In the genomic region with DNA sequence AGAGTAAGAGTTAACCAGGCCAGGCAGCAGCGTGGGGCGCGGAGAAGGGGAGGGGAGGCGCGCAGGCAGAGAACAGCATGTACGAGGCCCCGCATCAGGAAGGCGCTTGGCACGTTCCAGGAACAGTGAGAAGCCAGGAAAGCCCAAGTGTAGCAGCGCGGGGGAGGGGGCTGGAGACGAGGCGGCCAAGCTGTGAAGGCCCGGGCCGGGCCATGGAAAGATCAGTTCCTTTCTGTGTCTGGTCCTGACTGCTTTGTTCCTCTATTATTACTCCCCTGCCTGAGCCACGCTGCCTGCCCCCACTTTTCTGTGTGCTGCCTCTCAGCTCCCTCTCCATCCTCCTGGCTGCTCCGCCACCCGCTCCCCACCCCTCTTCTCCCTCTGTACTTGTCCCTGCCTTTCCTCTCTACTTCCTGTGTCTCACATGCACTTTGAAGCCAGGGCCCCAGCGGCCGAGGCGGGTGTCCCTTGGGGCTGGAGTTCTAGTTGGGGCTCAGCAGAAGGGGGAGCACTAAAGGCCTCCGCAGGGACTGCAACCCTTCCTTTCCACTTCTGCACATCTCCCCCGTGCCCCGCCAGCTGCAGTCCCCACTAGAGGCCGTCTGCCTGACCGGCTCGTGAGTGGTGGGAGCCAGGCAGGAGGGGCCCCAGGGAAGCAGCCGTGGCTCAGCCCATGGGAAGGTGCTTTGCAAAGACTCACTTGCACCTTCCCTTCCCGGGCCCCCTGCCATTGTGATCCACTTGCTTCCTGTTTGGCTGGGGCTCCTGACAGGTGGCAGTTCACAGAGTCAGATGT, we compare ENCODE assay signal across 8 cellular contexts.
A peak's percentile ranks its signal among the peaks of the same experiment; 100 is the strongest.
DNase-seq lines count a peak whose midpoint lies in the region; ATAC-seq and TF ChIP-seq lines count a peak whose summit lies in the region.

No MANE protein-coding gene starts in this region.

- H3K4me1 ChIP-seq in OCI-LY7 (ENCODE audit: insufficient read depth, low read length, poor library complexity, severe bottlenecking): no peaks in the 10 kb centered on the region

- H3K9me3 ChIP-seq in OCI-LY7 (ENCODE audit: low read length): no peaks in the 10 kb centered on the region

- POLR2A ChIA-PET in OCI-LY7 (lab: Charles Lee): interaction anchor here (0.7 kb wide), 1 partner anchor 557 kb away, joined by 3 read pairs; no protein-coding TSS in a partner anchor

- H3K9me2 ChIP-seq in OCI-LY7 (ENCODE audit: insufficient read depth, low read length): no peaks in the 10 kb centered on the region

- no peak overlapping the region for H3K4me2 ChIP-seq in OCI-LY7 (ENCODE audit: low read length)

- no peak overlapping the region for H2AFZ ChIP-seq in OCI-LY7 (ENCODE audit: low read length)

- CTCF ChIA-PET in OCI-LY7 (lab: Charles Lee; ENCODE audit: unreplicated experiment): no interaction called here

- no peaks in the 10 kb centered on the region for H3K36me3 ChIP-seq in OCI-LY7 (ENCODE audit: insufficient read depth, low read length)

- no TSS peak for BruUV-seq in OCI-LY7 (replicated peaks; lab: Mats Ljungman, UMichigan)

- no peak overlapping the region for H3K27ac ChIP-seq in OCI-LY7 (ENCODE audit: low read depth, low read length, poor library complexity, severe bottlenecking)

- H3K4me3 ChIP-seq in astrocyte of the spinal cord (ENCODE audit: low read depth, low read length): no peak overlapping the region
- H3K4me3 ChIP-seq in OCI-LY7 (ENCODE audit: low read depth, low read length, poor library complexity, severe bottlenecking): no peak overlapping the region

- no peaks in the 10 kb centered on the region for H4K20me1 ChIP-seq in OCI-LY7 (ENCODE audit: insufficient read depth, low read length)

- H3K79me2 ChIP-seq in OCI-LY7 (ENCODE audit: insufficient read depth, low read depth, low read length): no peaks in the 10 kb centered on the region

- peak; percentile 95 for ATAC-seq in sciatic nerve
- ATAC-seq in GM19463 (IDR thresholded peaks at IDR 0.05; ENCODE audit: unreplicated experiment): no peak
- no peak for ATAC-seq in HG02610 (IDR thresholded peaks at IDR 0.05; ENCODE audit: unreplicated experiment)

- TF ChIP-seq CTCF in GM20000 (IDR thresholded peaks at IDR 0.05; ENCODE audit: extremely low read depth, missing control alignments) (no peak), astrocyte of the spinal cord (IDR thresholded peaks at IDR 0.05; ENCODE audit: low read depth, low read length) (no peak), OCI-LY7 (conservative IDR thresholded peaks at IDR 0.05; ENCODE audit: low read length) (no peak)

- intact Hi-C loops in sciatic nerve (cut with DNase I) (no loop called here), OCI-LY7 (cut with micrococcal nuclease; ENCODE audit: unreplicated experiment) (no loop called here)

- in situ Hi-C loops in astrocyte of the spinal cord (cut with HindIII; ENCODE audit: low sequenced_read_pairs): no loop called here

- DNase-seq in GM20000 (ENCODE audit: low spot score): peak; percentile 56
- peak; percentile 71 for DNase-seq in astrocyte of the spinal cord (ENCODE audit: low read depth, low spot score)
- peak; percentile 49 for DNase-seq in hepatic stellate cell (ENCODE audit: low spot score)
- peak; percentile 77 for DNase-seq in sciatic nerve (ENCODE audit: low spot score)
- DNase-seq in OCI-LY7 (ENCODE audit: low spot score): no peak
- no peak for DNase-seq in activated T-cell treated with anti-CD3 and anti-CD28 coated beads for 4 hours

Comparison
In these comparisons a context has a peak if more than half of its experiments do, and no peak if none do; other contexts are left out.
1. DNase-seq: peak in GM20000 (single experiment), astrocyte of the spinal cord (single experiment), hepatic stellate cell (single experiment) and sciatic nerve (single experiment); none in OCI-LY7 (single experiment) and activated T-cell treated with anti-CD3 and anti-CD28 coated beads for 4 hours (single experiment).